ENCODE assay signal across 23 cellular contexts in the genomic region with DNA sequence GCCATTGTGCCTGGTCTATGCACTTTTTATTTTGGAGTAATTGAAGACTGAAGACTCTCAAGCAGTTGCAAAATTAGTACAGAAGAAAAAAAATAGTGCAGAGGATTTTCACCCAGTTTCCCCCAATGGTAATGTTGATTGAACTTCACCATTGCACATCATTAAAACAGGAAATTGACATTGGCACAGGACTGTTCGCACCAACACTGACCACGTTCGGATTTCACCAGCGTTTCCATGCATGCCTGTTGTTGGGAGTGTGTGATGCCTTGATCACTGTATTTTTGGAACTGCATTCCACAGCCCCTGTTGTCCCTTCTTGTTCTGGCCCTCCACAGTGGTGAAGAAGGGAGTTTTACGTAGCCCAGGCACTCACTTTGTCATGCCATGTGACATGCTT.
"Had no signal": no experiment of that assay in that cellular context is flagged by ENCODE, and none has a peak within 500 bp of the region (broad histone marks: within the 10 kb centered on the region; RNA-seq: fewer than 3 reads in every experiment).

No MANE protein-coding gene starts in this region.

- DNase-seq: IMR-90, Karpas-422, KG1, MG63, NCI-H1092, NCI-H1105 treated with DMSO at 0.1 percent for 48 hours, NCI-H1417 treated with DMSO at 0.1 percent for 48 hours, NCI-H146, NCI-H1694 treated with DMSO at 0.1 percent for 48 hours, NCI-H1930, NCI-H2081, NCI-H2107, NCI-H2227 treated with DMSO at 0.1 percent for 48 hours, NCI-H526 treated with DMSO at 0.1 percent for 48 hours, NCI-H748 treated with DMSO at 0.1 percent for 48 hours, Right ventricle myocardium superior, RPMI8226, SIG-M5, SW 1271 had no signal

- H3K9me3 ChIP-seq: MG63, SJSA1 had no signal

- H3K4me1 ChIP-seq: SJSA1 had no signal

- H3K36me3 ChIP-seq: MG63, SJSA1 had no signal

- H3K27ac ChIP-seq: SJSA1, SK-N-MC had no signal

- H3K4me3 ChIP-seq: MG63, SJSA1, SK-N-MC had no signal

- FAIRE-seq: HepG2, RCC 7860 had no signal

- ATAC-seq: HepG2 had no signal

- H3K27me3 ChIP-seq: MG63, SJSA1 had no signal
